In genomic region chr22:46827781-46828180, GRCh38 we compare ENCODE assay signal across 8 cellular contexts.
"Had no signal": no experiment of that assay in that cellular context is flagged by ENCODE, and none has a peak within 500 bp of the region (broad histone marks: within the 10 kb centered on the region; RNA-seq: fewer than 3 reads in every experiment).

No MANE protein-coding gene starts in this region.

- H3K27ac ChIP-seq: ascending aorta, gastrocnemius medialis, ovary, testis had no signal

- H3K27me3 ChIP-seq: ascending aorta, gastrocnemius medialis, ovary, testis had no signal

- H3K4me3 ChIP-seq: ascending aorta, gastrocnemius medialis, ovary, testis had no signal

- H3K9me3 ChIP-seq: ascending aorta, gastrocnemius medialis, ovary, testis had no signal

- DNase-seq: activated naive CD4-positive, alpha-beta T cell treated with Interleukin-2 at 50 U/mL for 16 hours; activated naive CD8-positive, alpha-beta T cell treated with anti-CD3 and anti-CD28 coated beads, Interleukin-2, amount 50 U/mL, for 24 hours; gastrocnemius medialis; ovary; stimulated activated CD4-positive, alpha-beta T cell treated with anti-CD3 and anti-CD28 coated beads, Interleukin-4, amount 100 ng/mL, for 24 hours; stimulated activated naive CD8-positive, alpha-beta T cell treated with anti-CD3 and anti-CD28 coated beads, Interleukin-15, amount 100 ng/mL, for 72 hours; testis had no signal

- H3K36me3 ChIP-seq: gastrocnemius medialis, ovary had no signal
